In genomic region chr10:3836222-3836820, GRCh38 we compare ENCODE assay signal across 11 cellular contexts. TPM values are rescaled to one million over a fixed set of nuclear protein-coding genes. Genes with fewer than 3 reads are reported as not detected.
DNase-seq lines count a peak whose midpoint lies in the region; ATAC-seq, FAIRE-seq and TF ChIP-seq lines count a peak whose summit lies in the region.
"Had no signal": no experiment of that assay in that cellular context is flagged by ENCODE, and none has a peak within 500 bp of the region (broad histone marks: within the 10 kb centered on the region; RNA-seq: fewer than 3 reads in every experiment).

No MANE protein-coding gene starts in this region.

- in situ Hi-C loops in G401 (cut with HindIII; ENCODE audit: low sequenced_read_pairs) = no loop called here

- H3K4me3 Mint-ChIP-seq in activated naive CD8-positive, alpha-beta T cell treated with anti-CD3 and anti-CD28 coated beads, Interleukin-2, amount 50 U/mL, for 24 hours = peak overlapping the region; percentile 21

- TF ChIP-seq EP300 in tibial nerve (IDR thresholded peaks at IDR 0.05) = no peak

- no peaks in the 10 kb centered on the region for H3K36me3 ChIP-seq in tibial nerve

- TF ChIP-seq POLR2A in tibial nerve (IDR thresholded peaks at IDR 0.05) = no peak

- 46 to 51% methylated on average over 2 of the region's 2 CpGs for WGBS in tibial nerve, 2 donors

- FAIRE-seq in D721Med (lab: Jason Lieb, UNC) (peak; percentile 61), HTR-8/SVneo (lab: Jason Lieb, UNC) (no peak)
- FAIRE-seq: small intestine had no signal

- TF ChIP-seq CTCF in D721Med (IDR thresholded peaks at IDR 0.05; ENCODE audit: insufficient read depth, missing control alignments) (no peak), tibial nerve (IDR thresholded peaks at IDR 0.05) (no peak)

- H3K9me3 Mint-ChIP-seq in activated naive CD8-positive, alpha-beta T cell treated with anti-CD3 and anti-CD28 coated beads, Interleukin-2, amount 50 U/mL, for 24 hours = no peaks in the 10 kb centered on the region

- H3K27ac Mint-ChIP-seq in activated naive CD8-positive, alpha-beta T cell treated with anti-CD3 and anti-CD28 coated beads, Interleukin-2, amount 50 U/mL, for 24 hours = peak overlapping the region; percentile 83

- H3K27me3 ChIP-seq in tibial nerve = no peaks in the 10 kb centered on the region

- ATAC-seq in GM19372 (IDR thresholded peaks at IDR 0.05; ENCODE audit: low read depth, unreplicated experiment) (peak; percentile 55), HG02981 (IDR thresholded peaks at IDR 0.05; ENCODE audit: unreplicated experiment) (peak; percentile 49)
- peak; percentile 89 for ATAC-seq in activated naive CD8-positive, alpha-beta T cell treated with anti-CD3 and anti-CD28 coated beads, Interleukin-2, amount 50 U/mL, for 24 hours

- no peaks in the 10 kb centered on the region for H3K9me3 ChIP-seq in tibial nerve

- no peaks in the 10 kb centered on the region for H3K27me3 Mint-ChIP-seq in activated naive CD8-positive, alpha-beta T cell treated with anti-CD3 and anti-CD28 coated beads, Interleukin-2, amount 50 U/mL, for 24 hours

- H3K4me1 ChIP-seq in tibial nerve = peaks cover 0 to 24% (median 5%) of the 10 kb centered on the region in 4 donors

- DNase-seq in D721Med (ENCODE audit: insufficient read length, low spot score) (no peak), tibial nerve (ENCODE audit: low spot score in 2 of 2) (no peak), GF-D8 (lab: John Stamatoyannopoulos, UW) (no peak), HTR-8/SVneo (ENCODE audit: insufficient read length, low spot score) (no peak), G401 (ENCODE audit: low spot score) (no peak)
- no peak for DNase-seq in activated naive CD8-positive, alpha-beta T cell treated with anti-CD3 and anti-CD28 coated beads, Interleukin-2, amount 50 U/mL, for 24 hours
- DNase-seq: NCI-H446 treated with DMSO at 0.1 percent for 48 hours had no signal

- H3K27ac ChIP-seq in tibial nerve = no peak overlapping the region
- H3K27ac ChIP-seq: C4-2B had no signal

- no peaks in the 10 kb centered on the region for H3K36me3 Mint-ChIP-seq in activated naive CD8-positive, alpha-beta T cell treated with anti-CD3 and anti-CD28 coated beads, Interleukin-2, amount 50 U/mL, for 24 hours (ENCODE audit: low read depth)

- no peak overlapping the region for H3K4me3 ChIP-seq in tibial nerve

- H3K4me1 Mint-ChIP-seq in activated naive CD8-positive, alpha-beta T cell treated with anti-CD3 and anti-CD28 coated beads, Interleukin-2, amount 50 U/mL, for 24 hours = peaks cover 49% of the 10 kb centered on the region

RNA-seq across cellular contexts. Expression of gene KLF6, which starts 51.3 kb away (rescaled TPM):
- 100 to 1,000 TPM; 156 to 226 (median 189) TPM for total RNA-seq in tibial nerve
- total RNA-seq in G401 (2014; rRNA removed; shearing (Covaris generic)) = 25.8 and 35.8 TPM in 2 replicates
